11 cellular contexts compared by ENCODE assay signal in genomic region chr7:55078465-55079372, GRCh38. TPM values are rescaled to one million over a fixed set of nuclear protein-coding genes. Genes with fewer than 3 reads are reported as not detected.
A peak's percentile ranks its signal among the peaks of the same experiment; 100 is the strongest.
DNase-seq lines count a peak whose midpoint lies in the region; ATAC-seq and TF ChIP-seq lines count a peak whose summit lies in the region.
"Had no signal": no experiment of that assay in that cellular context is flagged by ENCODE, and none has a peak within 500 bp of the region (broad histone marks: within the 10 kb centered on the region; RNA-seq: fewer than 3 reads in every experiment).

No MANE protein-coding gene starts in this region.

- H3K4me1 ChIP-seq in Peyer's patch (peaks cover 0 to 56% (median 9%) of the 10 kb centered on the region in 4 donors), gastrocnemius medialis (peaks cover 44 to 48% of the 10 kb centered on the region in 2 donors)

- H3K4me3 ChIP-seq in Peyer's patch: peak overlapping the region in 2 of 4 donors; percentile 15 to 29
- no peak overlapping the region for H3K4me3 ChIP-seq in gastrocnemius medialis

- TF ChIP-seq POLR2A in Peyer's patch (IDR thresholded peaks at IDR 0.05): no peak
- TF ChIP-seq POLR2A in gastrocnemius medialis (IDR thresholded peaks at IDR 0.05): no peak

- intact Hi-C loops in gastrocnemius medialis (cut with DNase I; ENCODE audit: low total_unique reads): no loop called here

- H3K27me3 ChIP-seq in Peyer's patch (no peaks in the 10 kb centered on the region), gastrocnemius medialis (no peaks in the 10 kb centered on the region)

- TF ChIP-seq CTCF in GM20000 (IDR thresholded peaks at IDR 0.05; ENCODE audit: extremely low read depth, missing control alignments): no peak
- peak in 3 of 6 experiments; percentile 29 to 38 (median 32) for TF ChIP-seq CTCF in Peyer's patch (IDR thresholded peaks at IDR 0.05)
- no peak for TF ChIP-seq CTCF in gastrocnemius medialis (IDR thresholded peaks at IDR 0.05 in 4 of 5, conservative IDR thresholded peaks at IDR 0.05 in 1 of 5)

- no peak for ATAC-seq in gastrocnemius medialis
- no peak for ATAC-seq in GM19467 (IDR thresholded peaks at IDR 0.05; ENCODE audit: unreplicated experiment)
- no peak for ATAC-seq in GM18858 (IDR thresholded peaks at IDR 0.05; ENCODE audit: unreplicated experiment)
- no peak for ATAC-seq in activated CD4-positive, CD25-positive, alpha-beta regulatory T cell treated with anti-CD3 and anti-CD28 coated beads, Interleukin-2, amount 50 U/mL, for 24 hours

- H3K36me3 ChIP-seq in Peyer's patch (no peaks in the 10 kb centered on the region), gastrocnemius medialis (no peaks in the 10 kb centered on the region)

- H3K27ac ChIP-seq in Peyer's patch (peak overlapping the region in 3 of 4 donors; percentile 69 to 89 (median 88)), gastrocnemius medialis (peak overlapping the region; percentile 72 to 84 (median 79))

- in situ Hi-C loops in gastrocnemius medialis (cut with MboI; ENCODE audit: low sequenced_read_pairs in 4 of 4): no loop called here

- peak; percentile 44 for DNase-seq in GM20000 (ENCODE audit: low spot score)
- DNase-seq in Peyer's patch: peak in 2 of 3 donors; percentile 74 to 82
- DNase-seq in kidney tubule cell (ENCODE audit: low spot score): peak; percentile 73
- peak in 1 of 2 donors; percentile 61 for DNase-seq in gastrocnemius medialis
- DNase-seq in activated gamma-delta T cell treated with Interleukin-2 at 50 U/mL for 16 hours: no peak
- DNase-seq: CD4-positive, alpha-beta memory T cell; kidney glomerular epithelial cell; NCI-H524 treated with DMSO at 0.1 percent for 48 hours had no signal

- no peaks in the 10 kb centered on the region for H3K9me3 ChIP-seq in Peyer's patch
- no peaks in the 10 kb centered on the region for H3K9me3 ChIP-seq in gastrocnemius medialis

RNA-seq across cellular contexts. Expression of gene EGFR, which starts 59.9 kb away (rescaled TPM):
- total RNA-seq in Peyer's patch (10 to 100 TPM; 45.5 to 61.1 (median 56.9) TPM), gastrocnemius medialis (10 to 100 TPM; 28.0 to 34.8 (median 29.4) TPM)
- total RNA-seq: CD4-positive, alpha-beta memory T cell had no signal
